Comparison of ENCODE assay signal across 9 cellular contexts in the genomic region with DNA sequence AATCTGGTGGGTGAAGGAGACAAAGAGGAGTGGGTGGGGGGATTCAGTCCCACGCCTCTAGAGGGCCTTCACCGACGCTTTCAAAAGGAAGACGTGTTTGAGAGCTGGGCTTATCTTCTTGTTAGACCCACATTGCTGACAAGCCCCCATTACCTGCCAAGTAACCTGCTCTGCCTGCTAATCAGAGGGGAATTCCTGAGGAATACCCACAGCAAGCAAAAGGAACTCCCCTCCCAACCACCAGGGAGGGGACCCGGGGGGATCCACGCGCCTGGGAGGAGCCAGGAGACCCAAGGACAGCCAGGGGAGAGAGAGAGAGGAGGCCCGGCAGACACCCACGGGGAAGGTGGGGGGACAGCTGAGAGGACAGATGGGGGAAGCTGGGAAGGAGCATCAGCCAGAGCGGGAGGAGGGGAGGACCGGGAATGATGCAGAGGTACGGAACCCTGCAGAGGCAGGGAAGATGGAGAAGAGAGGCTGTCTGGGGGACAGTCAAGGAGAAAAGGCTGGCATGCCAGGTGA. TPM values are rescaled to one million over a fixed set of nuclear protein-coding genes. Genes with fewer than 3 reads are reported as not detected.
DNase-seq lines count a peak whose midpoint lies in the region; ATAC-seq and TF ChIP-seq lines count a peak whose summit lies in the region.
"Had no signal": no experiment of that assay in that cellular context is flagged by ENCODE, and none has a peak within 500 bp of the region (broad histone marks: within the 10 kb centered on the region; RNA-seq: fewer than 3 reads in every experiment).

No MANE protein-coding gene starts in this region.

- peak overlapping the region; percentile 96 for H3K4me3 Mint-ChIP-seq in neural crest cell

- no peak for TF ChIP-seq CTCF in cardiac fibroblast (IDR thresholded peaks at IDR 0.05; ENCODE audit: low read depth, low read length)
- TF ChIP-seq CTCF in neural crest cell (conservative IDR thresholded peaks at IDR 0.05): no peak

- H3K9me3 Mint-ChIP-seq in neural crest cell: no peaks in the 10 kb centered on the region

- peaks cover 2% of the 10 kb centered on the region for H3K27me3 Mint-ChIP-seq in neural crest cell (ENCODE audit: low read depth)

- H3K27ac Mint-ChIP-seq in neural crest cell (ENCODE audit: unreplicated experiment): peak overlapping the region; percentile 95

- peak overlapping the region; percentile 78 to 93 for H3K4me3 ChIP-seq in cardiac fibroblast (replicated peaks in 1 of 2; ENCODE audit: low read depth in 2 of 2, low read length in 2 of 2)

- no peak for ATAC-seq in HG02938 (IDR thresholded peaks at IDR 0.05; ENCODE audit: unreplicated experiment)
- no peak for ATAC-seq in GM19023 (IDR thresholded peaks at IDR 0.05; ENCODE audit: unreplicated experiment)

- in situ Hi-C loops in G401 (cut with HindIII; ENCODE audit: low sequenced_read_pairs): no loop called here

- DNase-seq in D341Med (ENCODE audit: low spot score): peak; percentile 66
- DNase-seq in NCI-H2171 (lab: John Stamatoyannopoulos, UW): peak; percentile 69
- DNase-seq in cardiac fibroblast (ENCODE audit: low read depth in 2 of 2): no peak
- no peak for DNase-seq in neural crest cell (ENCODE audit: low read depth, low spot score)
- no peak for DNase-seq in G401 (ENCODE audit: low spot score)
- DNase-seq in cerebellar cortex (ENCODE audit: low spot score): no peak

- peaks cover 19% of the 10 kb centered on the region for H3K36me3 Mint-ChIP-seq in neural crest cell (ENCODE audit: low read depth)

- peaks cover 44% of the 10 kb centered on the region for H3K4me1 Mint-ChIP-seq in neural crest cell

RNA-seq across cellular contexts. Expression of a gene that starts 1.0 kb away (rescaled TPM):
- 97.4 and 102 TPM in 2 replicates for total RNA-seq in neural crest cell
- 35.9 and 36.3 TPM in 2 replicates for total RNA-seq in G401 (2014; rRNA removed; shearing (Covaris generic))

RNA-seq across cellular contexts. Expression of a gene that starts 25.2 kb away (rescaled TPM):
- total RNA-seq in neural crest cell: 0.05 and 0.11 TPM in 2 replicates
- not detected in 2 replicates for total RNA-seq in G401 (2014; rRNA removed; shearing (Covaris generic))
- total RNA-seq: NCI-H460 had no signal

Comparison
In these comparisons a context has a peak if more than half of its experiments do, and no peak if none do; other contexts are left out.
1. DNase-seq: peak in D341Med (single experiment) and NCI-H2171 (single experiment); none in cardiac fibroblast (0 of 2), neural crest cell (single experiment), G401 (single experiment) and cerebellar cortex (single experiment).